In the genomic region with DNA sequence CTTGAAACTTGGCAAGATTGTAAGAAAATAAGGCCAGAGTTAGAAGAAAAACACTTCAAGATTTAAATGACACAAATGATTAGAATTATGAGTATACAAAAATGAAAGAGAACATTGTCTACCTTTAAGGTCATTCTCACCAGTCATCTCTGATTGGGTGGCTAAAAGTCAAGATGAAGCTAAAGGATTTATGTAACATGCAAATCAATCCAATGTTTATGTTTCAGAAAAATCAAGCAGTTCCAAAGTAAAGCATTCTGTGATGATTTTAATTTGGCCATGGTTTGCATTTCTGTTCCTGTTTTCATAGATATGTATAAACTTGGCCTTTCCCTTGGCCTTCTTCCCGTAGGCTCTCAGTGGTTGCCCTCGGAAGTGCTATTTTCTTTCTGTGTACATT, we compare ENCODE assay signal across 18 cellular contexts.
A peak's percentile ranks its signal among the peaks of the same experiment; 100 is the strongest.
DNase-seq lines count a peak whose midpoint lies in the region; ATAC-seq, FAIRE-seq and TF ChIP-seq lines count a peak whose summit lies in the region.
"Had no signal": no experiment of that assay in that cellular context is flagged by ENCODE, and none has a peak within 500 bp of the region (broad histone marks: within the 10 kb centered on the region; RNA-seq: fewer than 3 reads in every experiment).

No MANE protein-coding gene starts in this region.

- no peaks in the 10 kb centered on the region for H3K79me2 ChIP-seq in GM12878 (ENCODE audit: control insufficient read depth, insufficient read depth, low read length)

- no peak for TF ChIP-seq POLR2A in GM12878 (IDR thresholded peaks at IDR 0.05; ENCODE audit: low read depth, low read length)

- CTCF ChIA-PET in GM12878 (lab: Yijun Ruan, JAX) (no interaction called here), Caco-2 (lab: Charles Lee) (no interaction called here)
- CTCF ChIA-PET in activated naive CD4-positive, alpha-beta T cell treated with anti-CD3 and anti-CD28 coated beads, Interleukin-2, amount 10 ng/mL, durations not matched to agents 7 days and 5 days (lab: Charles Lee), result interaction anchor here (1.1 kb wide), 1 partner anchor 8 kb away, joined by 4 read pairs; no protein-coding TSS in a partner anchor

- TF ChIP-seq RAD21 in GM12878 (IDR thresholded peaks at IDR 0.05; ENCODE audit: insufficient read depth, low read depth, low read length), result no peak

- no peaks in the 10 kb centered on the region for H3K4me1 ChIP-seq in GM12878 (ENCODE audit: control insufficient read depth, insufficient read depth, low read length)
- H3K4me1 ChIP-seq in Caco-2, result no peaks in the 10 kb centered on the region
- H3K4me1 ChIP-seq: A549 had no signal

- no peak overlapping the region for H3K27ac Mint-ChIP-seq in Caco-2 (ENCODE audit: unreplicated experiment)
- no peak overlapping the region for H3K27ac Mint-ChIP-seq in activated naive CD4-positive, alpha-beta T cell treated with anti-CD3 and anti-CD28 coated beads, Interleukin-2, amount 10 ng/mL, durations not matched to agents 7 days and 5 days
- H3K27ac Mint-ChIP-seq: H9 had no signal

- WGBS in GM12878 (ENCODE audit: insufficient coverage, insufficient replicate concordance, low lambda C conversion rate, missing lambda C conversion rate), result 55% methylated on average over 2 of the region's 2 CpGs

- POLR2A ChIA-PET in GM12878 (lab: Charles Lee) (no interaction called here), Caco-2 (lab: Charles Lee) (no interaction called here)

- DNase-seq in NCI-H446 (lab: John Stamatoyannopoulos, UW), result peak; percentile 41 to 66
- no peak for DNase-seq in GM12878 (ENCODE audit: low read depth, low spot score)
- peak; percentile 26 for DNase-seq in fibroblast of the conjunctiva (ENCODE audit: low read depth)
- DNase-seq in Caco-2, result no peak
- no peak for DNase-seq in activated naive CD4-positive, alpha-beta T cell treated with anti-CD3 and anti-CD28 coated beads, Interleukin-2, amount 10 ng/mL, durations not matched to agents 7 days and 5 days
- DNase-seq in NCI-H774 (lab: John Stamatoyannopoulos, UW), result no peak
- DNase-seq: 8988T; ACHN; C1 segment of cervical spinal cord; CD4-positive, alpha-beta memory T cell; COR-L47; DMS153; DND-41; H9 had no signal

- no peak for TF ChIP-seq EP300 in GM12878 (IDR thresholded peaks at IDR 0.05; ENCODE audit: borderline replicate concordance in 1 of 2, control insufficient read depth in 1 of 2, low read depth in 2 of 2, low read length in 2 of 2)

- H3K36me3 ChIP-seq in GM12878 (ENCODE audit: control insufficient read depth in 2 of 2, insufficient read depth in 2 of 2, low read length in 1 of 2), result no peaks in the 10 kb centered on the region
- no peaks in the 10 kb centered on the region for H3K36me3 ChIP-seq in Caco-2 (ENCODE audit: control insufficient read depth, insufficient read depth, low read length)

- H2AFZ ChIP-seq in GM12878 (ENCODE audit: control insufficient read depth, low read depth, low read length), result no peak overlapping the region
- H2AFZ ChIP-seq: GM23338 had no signal

- H3K4me2 ChIP-seq in GM12878 (ENCODE audit: control insufficient read depth, insufficient read depth), result no peak overlapping the region
- H3K4me2 ChIP-seq: A549, GM23338 had no signal

- no peaks in the 10 kb centered on the region for H3K36me3 Mint-ChIP-seq in Caco-2 (ENCODE audit: insufficient read depth, unreplicated experiment)
- no peaks in the 10 kb centered on the region for H3K36me3 Mint-ChIP-seq in activated naive CD4-positive, alpha-beta T cell treated with anti-CD3 and anti-CD28 coated beads, Interleukin-2, amount 10 ng/mL, durations not matched to agents 7 days and 5 days
- H3K36me3 Mint-ChIP-seq: CD4-positive, alpha-beta memory T cell had no signal

- in situ Hi-C loops in GM12878 (cut with MboI), result no loop called here

- peaks cover 5% of the 10 kb centered on the region for H3K27me3 Mint-ChIP-seq in Caco-2 (ENCODE audit: insufficient read depth, unreplicated experiment)
- no peaks in the 10 kb centered on the region for H3K27me3 Mint-ChIP-seq in activated naive CD4-positive, alpha-beta T cell treated with anti-CD3 and anti-CD28 coated beads, Interleukin-2, amount 10 ng/mL, durations not matched to agents 7 days and 5 days

- H3K4me1 Mint-ChIP-seq in Caco-2 (ENCODE audit: low read depth, unreplicated experiment), result no peaks in the 10 kb centered on the region
- H3K4me1 Mint-ChIP-seq in activated naive CD4-positive, alpha-beta T cell treated with anti-CD3 and anti-CD28 coated beads, Interleukin-2, amount 10 ng/mL, durations not matched to agents 7 days and 5 days, result no peaks in the 10 kb centered on the region
- H3K4me1 Mint-ChIP-seq: CD4-positive, alpha-beta memory T cell; GM23338; H9 had no signal

- H3K9me3 ChIP-seq in GM12878 (replicated peaks; ENCODE audit: control insufficient read depth, insufficient read depth, low read length), result no peaks in the 10 kb centered on the region
- no peaks in the 10 kb centered on the region for H3K9me3 ChIP-seq in Caco-2
- H3K9me3 ChIP-seq: A549 had no signal

- H3K9ac ChIP-seq in GM12878 (ENCODE audit: control insufficient read depth, insufficient read depth, low read length), result no peak overlapping the region

- H3K27ac ChIP-seq in GM12878 (ENCODE audit: control insufficient read depth, insufficient read depth), result no peak overlapping the region
- H3K27ac ChIP-seq: A549 had no signal

- BruUV-seq in GM12878 (replicated peaks; lab: Mats Ljungman, UMichigan) (no TSS peak), Caco-2 (replicated peaks; lab: Mats Ljungman, UMichigan) (no TSS peak)

- no peak overlapping the region for H3K4me3 Mint-ChIP-seq in Caco-2 (ENCODE audit: unreplicated experiment)
- no peak overlapping the region for H3K4me3 Mint-ChIP-seq in activated naive CD4-positive, alpha-beta T cell treated with anti-CD3 and anti-CD28 coated beads, Interleukin-2, amount 10 ng/mL, durations not matched to agents 7 days and 5 days
- H3K4me3 Mint-ChIP-seq: CD4-positive, alpha-beta memory T cell; GM23338; H9 had no signal

- peak; percentile 74 for FAIRE-seq in GM12878 (lab: Jason Lieb, UNC)
- FAIRE-seq: A549, G401.6 had no signal

- ATAC-seq in GM12878, result no peak
- ATAC-seq: A549, GM23338, HCT116 had no signal

- no peak overlapping the region for H3K4me3 ChIP-seq in GM12878
- no peak overlapping the region for H3K4me3 ChIP-seq in Caco-2 (ENCODE audit: low read depth, low read length)
- H3K4me3 ChIP-seq: A549, GM23338 had no signal

- no peaks in the 10 kb centered on the region for H4K20me1 ChIP-seq in GM12878 (ENCODE audit: control insufficient read depth, insufficient read depth)

- SMC1A ChIA-PET in GM12878 (lab: Charles Lee; ENCODE audit: uncharacterized antibody, unreplicated experiment), result interaction anchor here (1.0 kb wide), 1 partner anchor 11 kb away, joined by 3 read pairs; no protein-coding TSS in a partner anchor

- H3K27me3 ChIP-seq in GM12878 (replicated peaks in 1 of 2; ENCODE audit: control insufficient read depth in 2 of 2, insufficient read depth in 2 of 2, low read length in 1 of 2) (no peaks in the 10 kb centered on the region), Caco-2 (replicated peaks; ENCODE audit: control insufficient read depth, insufficient read depth, low read length) (no peaks in the 10 kb centered on the region)

- intact Hi-C loops in GM12878 (cut with micrococcal nuclease; ENCODE audit: unreplicated experiment), result no loop called here
- intact Hi-C loops in Caco-2 (cut with micrococcal nuclease; ENCODE audit: unreplicated experiment), result no loop called here

- no peaks in the 10 kb centered on the region for H3K9me3 Mint-ChIP-seq in Caco-2 (ENCODE audit: unreplicated experiment)
- H3K9me3 Mint-ChIP-seq in activated naive CD4-positive, alpha-beta T cell treated with anti-CD3 and anti-CD28 coated beads, Interleukin-2, amount 10 ng/mL, durations not matched to agents 7 days and 5 days, result no peaks in the 10 kb centered on the region
- H3K9me3 Mint-ChIP-seq: GM23338, H9 had no signal

- TF ChIP-seq CTCF in GM12878 (IDR thresholded peaks at IDR 0.05 in 2 of 3, conservative IDR thresholded peaks at IDR 0.05 in 1 of 3; ENCODE audit: control insufficient read depth in 2 of 3, extremely low read depth in 1 of 3, insufficient read depth in 1 of 3, low read depth in 3 of 3, low read length in 3 of 3) (no peak), Caco-2 (IDR thresholded peaks at IDR 0.05; ENCODE audit: insufficient read depth in 1 of 2, low read depth in 1 of 2, low read length in 1 of 2, severe bottlenecking in 1 of 2, unreplicated experiment in 1 of 2) (no peak)

- RAD21 ChIA-PET in GM12878 (lab: Charles Lee; ENCODE audit: unreplicated experiment), result no interaction called here

TF ChIP-seq in GM12878, 131 proteins besides CTCF, POLR2A, EP300 and RAD21:
- no peak for TF ChIP-seq SREBF2 (IDR thresholded peaks at IDR 0.05; ENCODE audit: low read length)
- TF ChIP-seq TBL1XR1 (IDR thresholded peaks at IDR 0.05; ENCODE audit: low read depth, low read length), result no peak
- no peak for TF ChIP-seq STAT1 (conservative IDR thresholded peaks at IDR 0.05)

Comparison
In these comparisons a context has a peak if more than half of its experiments do, and no peak if none do; other contexts are left out.
1. DNase-seq: peak in NCI-H446 (2 of 2) and fibroblast of the conjunctiva (single experiment); none in GM12878 (single experiment), Caco-2 (0 of 2), activated naive CD4-positive, alpha-beta T cell treated with anti-CD3 and anti-CD28 coated beads, Interleukin-2, amount 10 ng/mL, durations not matched to agents 7 days and 5 days (single experiment) and NCI-H774 (single experiment).